ENCODE assay signal across 17 cellular contexts in the genomic region with DNA sequence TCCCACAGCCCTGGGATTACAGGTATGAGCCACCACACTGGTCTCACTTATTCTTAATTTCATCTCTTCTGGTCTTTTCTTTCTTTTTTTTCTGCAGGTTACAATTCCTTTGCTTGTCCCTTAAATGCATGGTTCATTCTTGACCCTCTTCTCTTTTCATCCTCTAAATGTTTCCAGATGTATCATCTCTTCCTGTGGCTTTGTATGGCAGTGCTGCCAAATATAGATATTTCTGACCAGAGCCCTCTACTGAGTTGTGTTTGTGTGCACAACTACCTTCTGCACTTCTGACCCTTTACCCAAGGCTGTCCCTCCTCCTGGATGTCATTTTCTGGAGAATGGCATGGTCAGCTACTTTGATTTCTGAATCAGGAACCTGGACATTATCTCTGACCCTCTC. TPM values are rescaled to one million over a fixed set of nuclear protein-coding genes. Genes with fewer than 3 reads are reported as not detected.
"Had no signal": no experiment of that assay in that cellular context is flagged by ENCODE, and none has a peak within 500 bp of the region (broad histone marks: within the 10 kb centered on the region; RNA-seq: fewer than 3 reads in every experiment).

No MANE protein-coding gene starts in this region.

- H3K4me1 ChIP-seq: esophagus muscularis mucosa, heart left ventricle, psoas muscle, transverse colon had no signal

- H3K27ac ChIP-seq: epithelial cell of prostate, esophagus muscularis mucosa, heart left ventricle, psoas muscle, thoracic aorta, transverse colon had no signal

- H3K9me3 ChIP-seq: esophagus muscularis mucosa, heart left ventricle, psoas muscle, thoracic aorta, transverse colon had no signal

- H3K27me3 ChIP-seq: esophagus muscularis mucosa, transverse colon had no signal

- DNase-seq: effector memory CD8-positive, alpha-beta T cell; heart left ventricle; hippocampal formation; kidney glomerular epithelial cell; naive thymus-derived CD4-positive, alpha-beta T cell; nephron progenitor cell; psoas muscle; retina; stimulated activated CD4-positive, alpha-beta T cell treated with anti-CD3 and anti-CD28 coated beads, Interleukin-2, amount 100 ng/mL, for 24 hours; stimulated activated CD4-positive, alpha-beta T cell treated with anti-CD3 and anti-CD28 coated beads, Interleukin-4, amount 100 ng/mL, for 4 hours; stimulated activated naive B cell treated with anti-CD40 and anti-IgM and Interleukin-4, amounts not matched to agents 10 μg/mL and 1 μg/mL and 100 μg/mL, for 72 hours; stimulated activated naive CD8-positive, alpha-beta T cell treated with anti-CD3 and anti-CD28 coated beads, Interleukin-15, amount 100 ng/mL, for 72 hours; substantia nigra; transverse colon had no signal

- H3K36me3 ChIP-seq: esophagus muscularis mucosa, heart left ventricle, thoracic aorta, transverse colon had no signal

- H3K4me3 ChIP-seq: esophagus muscularis mucosa, heart left ventricle, psoas muscle, thoracic aorta, transverse colon had no signal

RNA-seq across cellular contexts. Expression of gene OLFML3, which starts 32.5 kb away (rescaled TPM):
- polyA plus RNA-seq: naive thymus-derived CD4-positive, alpha-beta T cell had no signal
